Comparison of ENCODE assay signal across 8 cellular contexts in genomic region chr17:42519546-42520444, GRCh38. TPM values are rescaled to one million over a fixed set of nuclear protein-coding genes. Genes with fewer than 3 reads are reported as not detected.
A peak's percentile ranks its signal among the peaks of the same experiment; 100 is the strongest.
DNase-seq lines count a peak whose midpoint lies in the region; ATAC-seq and TF ChIP-seq lines count a peak whose summit lies in the region.

No MANE protein-coding gene starts in this region.

- H3K9ac ChIP-seq in endodermal cell (ENCODE audit: extremely low read depth, low read length, poor library complexity, severe bottlenecking): peak overlapping the region; percentile 26

- 48 to 59% methylated on average over 10 to 12 of the region's 12 CpGs for WGBS in endodermal cell (ENCODE audit: insufficient coverage in 1 of 2, insufficient read length in 1 of 2), 2 experiments
- WGBS in transverse colon (ENCODE audit: low coverage in 1 of 2), 2 donors: 37 to 40% methylated on average over 1 to 12 of the region's 12 CpGs

- H3K27ac ChIP-seq in endodermal cell (ENCODE audit: low read depth, low read length): peak overlapping the region; percentile 97
- peak overlapping the region; percentile 89 to 98 (median 92) for H3K27ac ChIP-seq in transverse colon

- no peaks in the 10 kb centered on the region for H3K9me3 Mint-ChIP-seq in endodermal cell

- no peak for TF ChIP-seq POLR2A in transverse colon (IDR thresholded peaks at IDR 0.05)

- peak overlapping the region; percentile 75 for H3K27ac Mint-ChIP-seq in endodermal cell

- H3K4me1 Mint-ChIP-seq in endodermal cell: peaks cover 22% of the 10 kb centered on the region

- H3K9me3 ChIP-seq in endodermal cell (ENCODE audit: control insufficient read depth, low read length): no peaks in the 10 kb centered on the region
- H3K9me3 ChIP-seq in transverse colon: no peaks in the 10 kb centered on the region

- peaks cover 19% of the 10 kb centered on the region for H3K4me1 ChIP-seq in endodermal cell (ENCODE audit: control insufficient read depth, insufficient read depth, low read length)
- H3K4me1 ChIP-seq in transverse colon: peaks cover 48 to 63% (median 60%) of the 10 kb centered on the region in 4 donors

- H3K27me3 ChIP-seq in endodermal cell (ENCODE audit: control insufficient read depth, insufficient read depth, low read length, poor library complexity, severe bottlenecking) (no peaks in the 10 kb centered on the region), transverse colon (no peaks in the 10 kb centered on the region)

- in situ Hi-C loops in transverse colon (cut with MboI; ENCODE audit: low pct_ligation_motif_present in 1 of 4, low pct_unique_long_range_greater_than_20kb in 1 of 4, low sequenced_read_pairs in 3 of 4): loop anchor here (10.0 to 25.0 kb wide), 5 partner anchors 85 to 207 kb away; partner anchors contain the start of gene CAVIN1 (in 1 of the 4)

- ATAC-seq in GM21619 (IDR thresholded peaks at IDR 0.05; ENCODE audit: unreplicated experiment): no peak
- ATAC-seq in HG03520 (IDR thresholded peaks at IDR 0.05; ENCODE audit: unreplicated experiment): no peak

- intact Hi-C loops in transverse colon (cut with DNase I; ENCODE audit: low total_unique reads): loop anchor here (10.0 kb wide), 1 partner anchor 95 kb away; the partner anchor contains the start of gene CAVIN1

- H3K27me3 Mint-ChIP-seq in endodermal cell (ENCODE audit: insufficient read depth): no peaks in the 10 kb centered on the region

- H3K36me3 ChIP-seq in endodermal cell (ENCODE audit: control insufficient read depth, insufficient read depth, low read length): peaks cover 14% of the 10 kb centered on the region
- peaks cover 0 to under 1% (median 0%) of the 10 kb centered on the region in 4 donors for H3K36me3 ChIP-seq in transverse colon

- no peak overlapping the region for H3K4me3 ChIP-seq in endodermal cell (ENCODE audit: low read length)
- H3K4me3 ChIP-seq in transverse colon: no peak overlapping the region

- DNase-seq in AG20443 (ENCODE audit: low spot score) (peak; percentile 89), endodermal cell (peak; percentile 85), lung microvascular endothelial cell (ENCODE audit: low read depth in 2 of 2) (peak; percentile 92 to 97), transverse colon (peak; percentile 85)
- no peak for DNase-seq in activated T-cell treated with anti-CD3 and anti-CD28 coated beads, Interleukin-2, amount 50 U/mL, for 1 hour

- H3K36me3 Mint-ChIP-seq in endodermal cell (ENCODE audit: low read depth): peaks cover 40% of the 10 kb centered on the region

- no peak overlapping the region for H3K4me3 Mint-ChIP-seq in endodermal cell

- peak; percentile 42 for TF ChIP-seq EP300 in transverse colon (IDR thresholded peaks at IDR 0.05; ENCODE audit: low read depth)

- TF ChIP-seq CTCF in endodermal cell (conservative IDR thresholded peaks at IDR 0.05): no peak
- TF ChIP-seq CTCF in transverse colon (IDR thresholded peaks at IDR 0.05): no peak

TF ChIP-seq in PFSK-1, 5 proteins besides CTCF, POLR2A, EP300 and RAD21:
- TF ChIP-seq REST (IDR thresholded peaks at IDR 0.05; ENCODE audit: insufficient read depth in 1 of 2, low read depth in 2 of 2, low read length in 2 of 2) (peak; percentile 69 to 87; a peak in 3 of 4 replicates), TAF1 (IDR thresholded peaks at IDR 0.05; ENCODE audit: borderline replicate concordance, insufficient read depth, low read length) (no peak), POLR2AphosphoS5 (IDR thresholded peaks at IDR 0.05; ENCODE audit: low read depth, low read length) (no peak), SIN3A (IDR thresholded peaks at IDR 0.05; ENCODE audit: borderline replicate concordance, insufficient read depth, low read length) (peak; percentile 71; the same call in 1 of the 2 replicates), FOXP2 (optimal IDR thresholded peaks at IDR 0.05; ENCODE audit: borderline replicate concordance, extremely low read depth, extremely low read length, insufficient read depth) (no peak)

RNA-seq across cellular contexts. Expression of gene NAGLU, which starts 16.2 kb away (rescaled TPM):
- polyA plus RNA-seq in PFSK-1 (2012; ENCODE audit: insufficient read length, low read depth): 31.1 TPM
- total RNA-seq in endodermal cell: 10 to 100 TPM; 29.1 to 31.5 TPM
- 15.7 TPM for polyA plus RNA-seq in endodermal cell (2013, experiment 1 of 2)
- 13.6 TPM for polyA plus RNA-seq in endodermal cell (2013, experiment 2 of 2)
- 20.7 and 36.3 TPM in 2 replicates for total RNA-seq in lung microvascular endothelial cell
- total RNA-seq in transverse colon: 10 to 100 TPM; 35.4 to 95.7 (median 66.2) TPM

RNA-seq across cellular contexts. Expression of gene HSD17B1, which starts 32.9 kb away (rescaled TPM):
- 13.9 TPM for polyA plus RNA-seq in PFSK-1 (2012; ENCODE audit: insufficient read length, low read depth)
- total RNA-seq in endodermal cell (1 to 10 TPM; 2.4 to 2.8 TPM), lung microvascular endothelial cell (0.44 and 1.8 TPM in 2 replicates), transverse colon (1 to 10 TPM in 1 of 4 donors, under 1 TPM in 2, not detected in 1; 0.41 to 2.2 (median 0.95) TPM)
- polyA plus RNA-seq in endodermal cell (2013, experiment 1 of 2): 2.1 TPM
- polyA plus RNA-seq in endodermal cell (2013, experiment 2 of 2): 1.2 TPM

RNA-seq across cellular contexts. Expression of gene COASY, which starts 42.2 kb away (rescaled TPM):
- polyA plus RNA-seq in PFSK-1 (2012; ENCODE audit: insufficient read length, low read depth): 178 TPM
- total RNA-seq in endodermal cell (10 to 100 TPM; 97.7 to 99.4 TPM), lung microvascular endothelial cell (7.6 and 10.3 TPM in 2 replicates), transverse colon (10 to 100 TPM; 46.4 to 91.7 (median 57.6) TPM)
- polyA plus RNA-seq in endodermal cell (2013, experiment 1 of 2): 75.8 TPM
- 59.8 TPM for polyA plus RNA-seq in endodermal cell (2013, experiment 2 of 2)

RNA-seq across cellular contexts. Expression of gene MLX, which starts 47.1 kb away (rescaled TPM):
- 117 TPM for polyA plus RNA-seq in PFSK-1 (2012; ENCODE audit: insufficient read length, low read depth)
- total RNA-seq in endodermal cell (10 to 100 TPM; 37.1 to 38.5 TPM), lung microvascular endothelial cell (22.9 and 35.9 TPM in 2 replicates), transverse colon (100 to 1,000 TPM in 3 of 4 donors, 10 to 100 TPM in 1; 81.3 to 191 (median 143) TPM)
- polyA plus RNA-seq in endodermal cell (2013, experiment 1 of 2): 38.7 TPM
- polyA plus RNA-seq in endodermal cell (2013, experiment 2 of 2): 34.2 TPM

RNA-seq across cellular contexts. Expression of gene PSMC3IP, which starts 57.7 kb away (rescaled TPM):
- 26.1 TPM for polyA plus RNA-seq in PFSK-1 (2012; ENCODE audit: insufficient read length, low read depth)
- total RNA-seq in endodermal cell: 10 to 100 TPM; 27.8 to 38.6 TPM
- 29.5 TPM for polyA plus RNA-seq in endodermal cell (2013, experiment 1 of 2)
- polyA plus RNA-seq in endodermal cell (2013, experiment 2 of 2): 27.7 TPM
- total RNA-seq in lung microvascular endothelial cell: 1.4 and 1.7 TPM in 2 replicates
- total RNA-seq in transverse colon: 1 to 10 TPM in 2 of 4 donors, under 1 TPM in 1, not detected in 1; 0.96 to 2.6 (median 1.3) TPM
